15 cellular contexts compared by ENCODE assay signal in the genomic region with DNA sequence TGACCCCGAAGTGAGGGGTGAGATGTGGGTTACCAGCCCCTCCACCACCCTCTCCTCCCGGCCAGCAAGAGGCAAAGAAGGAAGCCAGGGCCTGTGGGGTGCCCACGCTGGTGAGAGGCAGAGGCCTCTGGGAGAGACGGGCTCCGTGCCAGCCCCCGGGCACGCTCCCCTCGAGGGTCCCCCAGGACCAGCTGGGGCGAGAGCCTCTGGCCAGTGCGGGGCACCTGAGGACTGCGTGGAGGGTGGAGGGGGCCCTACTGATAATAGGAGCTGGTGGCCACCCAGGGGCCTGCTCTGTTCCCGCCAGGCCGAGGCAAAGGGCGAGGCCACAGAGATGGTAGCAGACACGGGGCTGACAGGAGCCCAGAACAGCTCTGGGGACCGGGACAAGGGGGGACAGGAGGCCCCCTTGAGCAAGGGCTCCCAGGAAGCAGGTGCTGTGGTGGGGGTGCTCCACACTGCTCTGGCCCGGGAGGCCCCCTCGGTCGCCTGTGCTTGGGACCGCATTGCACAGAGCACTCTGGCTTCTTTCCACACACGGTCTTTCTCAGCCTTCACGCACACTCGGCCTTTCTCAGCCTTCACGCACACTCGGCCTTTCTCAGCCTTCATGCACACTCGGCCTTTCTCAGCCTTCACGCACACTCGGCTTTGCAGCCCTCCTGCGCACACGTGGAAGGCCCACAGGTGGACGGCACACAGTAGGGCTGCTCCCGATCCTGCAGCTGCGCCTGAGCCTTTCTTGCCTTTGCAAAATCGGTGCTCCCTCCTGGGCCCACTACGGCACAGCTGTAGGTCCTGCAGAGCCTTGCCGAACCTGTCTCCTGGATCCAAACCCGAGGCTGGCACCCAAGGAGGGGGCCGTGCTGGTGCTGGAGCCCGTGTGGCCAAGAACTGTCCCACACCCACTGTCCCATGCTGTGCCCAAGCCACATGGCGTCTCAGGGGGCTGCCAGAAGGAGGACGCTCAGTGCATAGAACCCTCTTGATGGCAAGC.
DNase-seq lines count a peak whose midpoint lies in the region; ATAC-seq and TF ChIP-seq lines count a peak whose summit lies in the region.
"Had no signal": no experiment of that assay in that cellular context is flagged by ENCODE, and none has a peak within 500 bp of the region (broad histone marks: within the 10 kb centered on the region; RNA-seq: fewer than 3 reads in every experiment).

No MANE protein-coding gene starts in this region.

- H3K27me3 ChIP-seq in upper lobe of left lung, result no peaks in the 10 kb centered on the region

- no peaks in the 10 kb centered on the region for H3K4me1 Mint-ChIP-seq in central memory CD8-positive, alpha-beta T cell

- 87 to 93% methylated on average over 26 to 41 of the region's 41 CpGs for WGBS in upper lobe of left lung, 2 donors

- intact Hi-C loops in left ventricle myocardium superior (cut with micrococcal nuclease) (no loop called here), posterior vena cava (cut with DNase I) (no loop called here)

- H3K4me3 Mint-ChIP-seq in central memory CD8-positive, alpha-beta T cell, result no peak overlapping the region
- H3K4me3 Mint-ChIP-seq: activated CD8-positive, alpha-beta T cell treated with anti-CD3 and anti-CD28 coated beads, Interleukin-2, amount 10 ng/mL, durations not matched to agents 7 days and 5 days; activated naive CD4-positive, alpha-beta T cell treated with anti-CD3 and anti-CD28 coated beads for 36 hours; activated T-cell treated with anti-CD3 and anti-CD28 coated beads, Interleukin-2, amount 50 U/mL, for 4 hours had no signal

- ATAC-seq in central memory CD8-positive, alpha-beta T cell (replicated peaks; ENCODE audit: extremely low read depth, poor library complexity, severe bottlenecking), result peak; percentile 24
- ATAC-seq in left ventricle myocardium superior (peak; percentile 6), upper lobe of left lung (ENCODE audit: low FRiP score in 2 of 2) (peak; percentile 34 to 36), HG03095 (IDR thresholded peaks at IDR 0.05; ENCODE audit: unreplicated experiment) (no peak), HG03045 (IDR thresholded peaks at IDR 0.05; ENCODE audit: unreplicated experiment) (no peak), GM18502 (IDR thresholded peaks at IDR 0.05; ENCODE audit: poor library complexity, unreplicated experiment) (no peak)
- ATAC-seq: activated CD4-positive, CD25-positive, alpha-beta regulatory T cell treated with anti-CD3 and anti-CD28 coated beads, Interleukin-2, amount 50 U/mL, for 24 hours; activated CD8-positive, alpha-beta T cell treated with anti-CD3 and anti-CD28 coated beads, Interleukin-2, amount 10 ng/mL, durations not matched to agents 7 days and 5 days; activated T-cell treated with anti-CD3 and anti-CD28 coated beads, Interleukin-2, amount 50 U/mL, for 4 hours had no signal

- no peaks in the 10 kb centered on the region for H3K9me3 Mint-ChIP-seq in central memory CD8-positive, alpha-beta T cell

- DNase-seq in central memory CD8-positive, alpha-beta T cell (ENCODE audit: low spot score in 2 of 2), result no peak
- DNase-seq in left ventricle myocardium superior (no peak), posterior vena cava (ENCODE audit: low spot score) (peak; percentile 68), upper lobe of left lung (peak in 1 of 2 donors; percentile 82), epidermal melanocyte (ENCODE audit: insufficient read length, low spot score) (no peak)
- DNase-seq: activated CD8-positive, alpha-beta T cell treated with anti-CD3 and anti-CD28 coated beads, Interleukin-2, amount 10 ng/mL, durations not matched to agents 7 days and 5 days; activated naive CD4-positive, alpha-beta T cell treated with anti-CD3 and anti-CD28 coated beads for 36 hours; activated T-cell treated with anti-CD3 and anti-CD28 coated beads, Interleukin-2, amount 50 U/mL, for 4 hours; foreskin fibroblast; KG1; NK-92 treated with Interleukin-12 subunit alpha and Interleukin-12 subunit beta, amount 100 ng/mL, for 24 hours had no signal

- H3K36me3 ChIP-seq in upper lobe of left lung, result no peaks in the 10 kb centered on the region

- no peaks in the 10 kb centered on the region for H3K27me3 Mint-ChIP-seq in central memory CD8-positive, alpha-beta T cell

- peaks cover 0 to 8% (median 0%) of the 10 kb centered on the region in 4 donors for H3K9me3 ChIP-seq in upper lobe of left lung

- no peak for TF ChIP-seq CTCF in upper lobe of left lung (IDR thresholded peaks at IDR 0.05)

- no peak overlapping the region for H3K4me3 ChIP-seq in upper lobe of left lung

- H3K27ac ChIP-seq in upper lobe of left lung, result peak overlapping the region in 3 of 4 donors; percentile 35 to 74 (median 74)

- TF ChIP-seq EP300 in upper lobe of left lung (IDR thresholded peaks at IDR 0.05), result no peak

- no peak for TF ChIP-seq POLR2A in upper lobe of left lung (IDR thresholded peaks at IDR 0.05)

- no peak overlapping the region for H3K27ac Mint-ChIP-seq in central memory CD8-positive, alpha-beta T cell (ENCODE audit: low read depth)
- H3K27ac Mint-ChIP-seq: activated CD8-positive, alpha-beta T cell treated with anti-CD3 and anti-CD28 coated beads, Interleukin-2, amount 10 ng/mL, durations not matched to agents 7 days and 5 days; activated naive CD4-positive, alpha-beta T cell treated with anti-CD3 and anti-CD28 coated beads for 36 hours had no signal

- peaks cover 15 to 20% (median 20%) of the 10 kb centered on the region in 4 donors for H3K4me1 ChIP-seq in upper lobe of left lung

- H3K36me3 Mint-ChIP-seq in central memory CD8-positive, alpha-beta T cell (ENCODE audit: insufficient read depth), result no peaks in the 10 kb centered on the region

Comparison
In these comparisons a context has a peak if more than half of its experiments do, and no peak if none do; other contexts are left out.
1. ATAC-seq: peak in central memory CD8-positive, alpha-beta T cell (single experiment), left ventricle myocardium superior (single experiment) and upper lobe of left lung (2 of 2); none in HG03095 (single experiment), HG03045 (single experiment) and GM18502 (single experiment).